ENCODE assay signal across 22 cellular contexts in genomic region chr12:99695050-99695449, GRCh38.
A peak's percentile ranks its signal among the peaks of the same experiment; 100 is the strongest.
DNase-seq lines count a peak whose midpoint lies in the region; ATAC-seq and TF ChIP-seq lines count a peak whose summit lies in the region.
"Had no signal": no experiment of that assay in that cellular context is flagged by ENCODE, and none has a peak within 500 bp of the region (broad histone marks: within the 10 kb centered on the region; RNA-seq: fewer than 3 reads in every experiment).

No MANE protein-coding gene starts in this region.

- ATAC-seq in GM18861 (IDR thresholded peaks at IDR 0.05; ENCODE audit: unreplicated experiment): peak; percentile 77
- peak; percentile 70 for ATAC-seq in HG03378 (IDR thresholded peaks at IDR 0.05; ENCODE audit: unreplicated experiment)
- ATAC-seq: HCT116, Panc1 had no signal

- H4K20me1 ChIP-seq in BLaER1: no peaks in the 10 kb centered on the region; the same call in 1 of the 2 replicates

- DNase-seq in HUDEP-2 (lab: John Stamatoyannopoulos, UW; ENCODE audit: unreplicated experiment in 76 of 76) (no peak), HuH-7.5 (ENCODE audit: low spot score) (no peak), 8988T (no peak)
- DNase-seq: BE2C; CD4-positive, alpha-beta T cell; COR-L47; DMS79; GOT3; NCI-H1092; NCI-H1436 treated with DMSO at 0.1 percent for 48 hours; NCI-H1930; NCI-H226; NCI-H510A treated with DMSO at 0.1 percent for 48 hours; NCI-H748 treated with DMSO at 0.1 percent for 48 hours; SIG-M5; T-helper 1 cell had no signal

- no peaks in the 10 kb centered on the region for H3K27me3 ChIP-seq in BLaER1
- H3K27me3 ChIP-seq: BE2C had no signal

- H3K4me3 ChIP-seq in BLaER1: no peak overlapping the region

- H3K27ac ChIP-seq in BLaER1 (peak overlapping the region; percentile 24; the same call in 1 of the 2 replicates), VCaP (peak overlapping the region; percentile 35)

- peaks cover 17% of the 10 kb centered on the region for H3K4me1 ChIP-seq in BLaER1
- H3K4me1 ChIP-seq: BE2C had no signal

- H3K9me3 ChIP-seq in BLaER1: peaks cover 34% of the 10 kb centered on the region
- H3K9me3 ChIP-seq: BE2C had no signal

- peak overlapping the region; percentile 60 for H3K4me2 ChIP-seq in BLaER1

- no peak overlapping the region for H3K9ac ChIP-seq in BLaER1

- H3K36me3 ChIP-seq in BLaER1: peaks cover 70% of the 10 kb centered on the region
- H3K36me3 ChIP-seq: BE2C had no signal

- no peak for TF ChIP-seq CTCF in VCaP (conservative IDR thresholded peaks at IDR 0.05)
